In genomic region chr7:142477079-142477651, GRCh38 we compare ENCODE assay signal across 17 cellular contexts.
DNase-seq lines count a peak whose midpoint lies in the region; ATAC-seq, FAIRE-seq and TF ChIP-seq lines count a peak whose summit lies in the region.
"Had no signal": no experiment of that assay in that cellular context is flagged by ENCODE, and none has a peak within 500 bp of the region (broad histone marks: within the 10 kb centered on the region; RNA-seq: fewer than 3 reads in every experiment).

No MANE protein-coding gene starts in this region.

- H4K20me1 ChIP-seq in IMR-90 (ENCODE audit: insufficient read depth, low read length) (no peaks in the 10 kb centered on the region), astrocyte (ENCODE audit: insufficient read depth, low read length) (no peaks in the 10 kb centered on the region)

- H3K9me3 ChIP-seq in IMR-90 (ENCODE audit: control insufficient read depth, insufficient read depth, low read length) (no peaks in the 10 kb centered on the region), astrocyte (ENCODE audit: insufficient read depth, low read depth, low read length) (no peaks in the 10 kb centered on the region)
- H3K9me3 ChIP-seq: mucosa of descending colon, right atrium auricular region, testis had no signal

- H4K8ac ChIP-seq in IMR-90 (ENCODE audit: low read depth in 2 of 2, low read length in 2 of 2): peak overlapping the region; percentile 27 to 55; a peak in 2 of 4 replicates

- H3K27ac Mint-ChIP-seq in activated CD4-positive, alpha-beta T cell treated with anti-CD3 and anti-CD28 coated beads, Interleukin-2, amount 10 ng/mL, durations not matched to agents 24 days and 14 days: peak overlapping the region; percentile 77
- H3K27ac Mint-ChIP-seq in astrocyte (ENCODE audit: unreplicated experiment) (no peak overlapping the region), osteocyte (ENCODE audit: unreplicated experiment) (peak overlapping the region; percentile 63)

- H3K4me3 ChIP-seq in IMR-90 (ENCODE audit: insufficient read depth, low read depth, low read length): no peak overlapping the region
- no peak overlapping the region for H3K4me3 ChIP-seq in astrocyte (ENCODE audit: insufficient read depth, low read depth, low read length)
- no peak overlapping the region for H3K4me3 ChIP-seq in H7 (ENCODE audit: insufficient read depth, low read depth, low read length)
- H3K4me3 ChIP-seq: A549, mucosa of descending colon, right atrium auricular region, testis had no signal

- H4K5ac ChIP-seq in IMR-90 (ENCODE audit: low read depth, low read length): peak overlapping the region; percentile 35; the same call in 1 of the 2 replicates

- H3K36me3 ChIP-seq in IMR-90 (ENCODE audit: control insufficient read depth, insufficient read depth, low read length) (no peaks in the 10 kb centered on the region), astrocyte (ENCODE audit: insufficient read depth, low read length) (no peaks in the 10 kb centered on the region), H7 (replicated peaks; ENCODE audit: control insufficient read depth, insufficient read depth, low read length) (no peaks in the 10 kb centered on the region)
- H3K36me3 ChIP-seq: right atrium auricular region had no signal

- H2AK5ac ChIP-seq in IMR-90 (ENCODE audit: low read depth, low read length): peak overlapping the region; percentile 59; the same call in 1 of the 2 replicates

- peaks cover 2% of the 10 kb centered on the region for H3K27me3 Mint-ChIP-seq in activated CD4-positive, alpha-beta T cell treated with anti-CD3 and anti-CD28 coated beads, Interleukin-2, amount 10 ng/mL, durations not matched to agents 24 days and 14 days
- H3K27me3 Mint-ChIP-seq in astrocyte (ENCODE audit: low read depth, unreplicated experiment) (no peaks in the 10 kb centered on the region), osteocyte (ENCODE audit: unreplicated experiment) (peaks cover 16% of the 10 kb centered on the region)

- DNase-seq in activated CD4-positive, alpha-beta T cell treated with anti-CD3 and anti-CD28 coated beads, Interleukin-2, amount 10 ng/mL, durations not matched to agents 24 days and 14 days: no peak
- DNase-seq in activated CD4-positive, alpha-beta T cell treated with anti-CD3 and anti-CD28 coated beads for 48 hours: no peak
- DNase-seq in IMR-90 (peak; percentile 27), astrocyte (ENCODE audit: low read depth) (peak; percentile 72), osteocyte (ENCODE audit: extremely low spot score, unreplicated experiment) (no peak), GM10266 (ENCODE audit: extremely low spot score) (no peak), D341Med (ENCODE audit: low spot score) (no peak), H7 (no peak)
- DNase-seq: cerebellar nuclear complex, KG1, mucosa of descending colon, SW 1271, testis had no signal

- H3K4me2 ChIP-seq in IMR-90 (ENCODE audit: low read depth, low read length): no peak overlapping the region; the same call in 1 of the 2 replicates
- H3K4me2 ChIP-seq in astrocyte (ENCODE audit: low read length): peak overlapping the region; percentile 58
- H3K4me2 ChIP-seq: A549 had no signal

- POLR2A ChIA-PET in IMR-90 (lab: Charles Lee; ENCODE audit: unreplicated experiment): no interaction called here

- H2BK5ac ChIP-seq in IMR-90 (ENCODE audit: low read depth, low read length, poor library complexity, severe bottlenecking): no peak overlapping the region

- H3K9me1 ChIP-seq in IMR-90 (ENCODE audit: insufficient read depth, low read length): peaks cover 8% of the 10 kb centered on the region

- TF ChIP-seq RAD21 in IMR-90 (IDR thresholded peaks at IDR 0.05; ENCODE audit: low read length): no peak

- peaks cover 29% of the 10 kb centered on the region for H3K4me1 Mint-ChIP-seq in activated CD4-positive, alpha-beta T cell treated with anti-CD3 and anti-CD28 coated beads, Interleukin-2, amount 10 ng/mL, durations not matched to agents 24 days and 14 days
- peaks cover 12% of the 10 kb centered on the region for H3K4me1 Mint-ChIP-seq in astrocyte (ENCODE audit: low read depth, unreplicated experiment)
- H3K4me1 Mint-ChIP-seq in osteocyte (ENCODE audit: unreplicated experiment): peaks cover 40% of the 10 kb centered on the region

- CTCF ChIA-PET in IMR-90 (lab: Yijun Ruan, JAX): interaction anchor here (0.6 to 1.6 kb wide), 5 partner anchors 21 to 941 kb away, joined by 3 to 6 read pairs (median 3); no protein-coding TSS in a partner anchor

- TF ChIP-seq CTCF in IMR-90 (conservative IDR thresholded peaks at IDR 0.05; ENCODE audit: low read depth, low read length): no peak
- no peak for TF ChIP-seq CTCF in astrocyte (IDR thresholded peaks at IDR 0.05; ENCODE audit: insufficient read depth, low read depth, low read length)
- TF ChIP-seq CTCF in osteocyte (IDR thresholded peaks at IDR 0.05): no peak
- no peak for TF ChIP-seq CTCF in GM10266 (IDR thresholded peaks at IDR 0.05; ENCODE audit: control insufficient read depth, insufficient read depth, low read depth, missing control alignments)

- peak overlapping the region; percentile 61; the same call in 1 of the 2 replicates for H3K18ac ChIP-seq in IMR-90 (ENCODE audit: low read depth, low read length)

- peak overlapping the region; percentile 90; the same call in 2 of the 3 replicates for H2BK15ac ChIP-seq in IMR-90 (ENCODE audit: low read depth, low read length)

- no peaks in the 10 kb centered on the region for H3K79me1 ChIP-seq in IMR-90 (ENCODE audit: low read depth in 1 of 2, low read length in 2 of 2)

- H2BK120ac ChIP-seq in IMR-90 (ENCODE audit: low read depth, low read length): peak overlapping the region; percentile 62; the same call in 1 of the 2 replicates

- H3K27me3 ChIP-seq in IMR-90 (ENCODE audit: control insufficient read depth, insufficient read depth, low read length): no peaks in the 10 kb centered on the region
- H3K27me3 ChIP-seq in astrocyte (ENCODE audit: insufficient read depth, low read length): no peaks in the 10 kb centered on the region
- no peaks in the 10 kb centered on the region for H3K27me3 ChIP-seq in H7 (ENCODE audit: control insufficient read depth, insufficient read depth, low read length)
- H3K27me3 ChIP-seq: right atrium auricular region, testis had no signal

- H4K91ac ChIP-seq in IMR-90 (ENCODE audit: insufficient read depth, low read depth, low read length): peak overlapping the region; percentile 41

- peak overlapping the region; percentile 48; the same call in 1 of the 2 replicates for H3K23ac ChIP-seq in IMR-90 (ENCODE audit: low read depth, low read length)

- 50% methylated on average over 1 of the region's 3 CpGs; no CpG with 5 or more reads in 1 of the 2 experiments for WGBS in IMR-90 (ENCODE audit: extremely low coverage in 2 of 2, insufficient read length in 1 of 2), 2 experiments

- intact Hi-C loops in activated CD4-positive, alpha-beta T cell treated with anti-CD3 and anti-CD28 coated beads, Interleukin-2, amount 10 ng/mL, durations not matched to agents 24 days and 14 days (cut with micrococcal nuclease): no loop called here
- intact Hi-C loops in IMR-90 (cut with micrococcal nuclease): no loop called here

- H3K56ac ChIP-seq in IMR-90 (ENCODE audit: extremely low read depth, insufficient read depth, low read length): no peak overlapping the region

- TF ChIP-seq POLR2A in IMR-90 (IDR thresholded peaks at IDR 0.05; ENCODE audit: low read depth, low read length): no peak

- no peak overlapping the region for H2AK9ac ChIP-seq in IMR-90 (replicated peaks; ENCODE audit: low read depth, low read length, poor library complexity)

- H3K36me3 Mint-ChIP-seq in activated CD4-positive, alpha-beta T cell treated with anti-CD3 and anti-CD28 coated beads, Interleukin-2, amount 10 ng/mL, durations not matched to agents 24 days and 14 days (ENCODE audit: low read depth): no peaks in the 10 kb centered on the region
- H3K36me3 Mint-ChIP-seq in astrocyte (ENCODE audit: low read depth, unreplicated experiment): no peaks in the 10 kb centered on the region
- H3K36me3 Mint-ChIP-seq in osteocyte (ENCODE audit: unreplicated experiment): no peaks in the 10 kb centered on the region

- H2BK20ac ChIP-seq in IMR-90 (ENCODE audit: low read depth, low read length): peak overlapping the region; percentile 75

- H2AFZ ChIP-seq in IMR-90 (replicated peaks; ENCODE audit: low read length, poor library complexity): peak overlapping the region; percentile 60
- no peak overlapping the region for H2AFZ ChIP-seq in astrocyte (ENCODE audit: low read depth, low read length)

- H3K4ac ChIP-seq in IMR-90 (ENCODE audit: low read depth, low read length): peak overlapping the region; percentile 64

- H3K27ac ChIP-seq in IMR-90 (ENCODE audit: insufficient read depth, low read length) (no peak overlapping the region), astrocyte (ENCODE audit: low read depth, low read length) (no peak overlapping the region)
- H3K27ac ChIP-seq: A549, right atrium auricular region, testis had no signal

- in situ Hi-C loops in IMR-90 (cut with MboI; ENCODE audit: low sequenced_read_pairs): no loop called here

- peak overlapping the region; percentile 57 for H3K4me3 Mint-ChIP-seq in activated CD4-positive, alpha-beta T cell treated with anti-CD3 and anti-CD28 coated beads, Interleukin-2, amount 10 ng/mL, durations not matched to agents 24 days and 14 days
- H3K4me3 Mint-ChIP-seq in astrocyte (ENCODE audit: unreplicated experiment): no peak overlapping the region
- no peak overlapping the region for H3K4me3 Mint-ChIP-seq in osteocyte (ENCODE audit: unreplicated experiment)

- peak overlapping the region; percentile 87; the same call in 1 of the 2 replicates for H3K14ac ChIP-seq in IMR-90 (replicated peaks; ENCODE audit: low read depth, low read length)

- no peak for ATAC-seq in IMR-90 (ENCODE audit: low read depth)
- ATAC-seq: A549, esophagus mucosa, mucosa of descending colon had no signal

- H3K9me3 Mint-ChIP-seq in activated CD4-positive, alpha-beta T cell treated with anti-CD3 and anti-CD28 coated beads, Interleukin-2, amount 10 ng/mL, durations not matched to agents 24 days and 14 days: no peaks in the 10 kb centered on the region
- H3K9me3 Mint-ChIP-seq in astrocyte (ENCODE audit: unreplicated experiment): no peaks in the 10 kb centered on the region
- H3K9me3 Mint-ChIP-seq in osteocyte (ENCODE audit: unreplicated experiment): no peaks in the 10 kb centered on the region

- H3K79me2 ChIP-seq in astrocyte (ENCODE audit: insufficient read depth, low read length): no peaks in the 10 kb centered on the region

- H3K9ac ChIP-seq in IMR-90 (ENCODE audit: low read depth, low read length): no peak overlapping the region
- no peak overlapping the region for H3K9ac ChIP-seq in astrocyte (ENCODE audit: low read length)

- dilution Hi-C loops in IMR-90 (cut with HindIII; ENCODE audit: low sequenced_read_pairs, unreplicated experiment): no loop called here

- H3K4me1 ChIP-seq in IMR-90 (ENCODE audit: control insufficient read depth, insufficient read depth, low read length) (peaks cover 15% of the 10 kb centered on the region), astrocyte (ENCODE audit: insufficient read depth, low read length) (peaks cover 8% of the 10 kb centered on the region)
- H3K4me1 ChIP-seq: A549, right atrium auricular region, testis had no signal

- no peak for FAIRE-seq in astrocyte (lab: Jason Lieb, UNC)
- FAIRE-seq: A549, GM18507 had no signal

- BruUV-seq in IMR-90 (replicated peaks; lab: Mats Ljungman, UMichigan): no TSS peak

TF ChIP-seq in IMR-90, 13 proteins besides CTCF, POLR2A, EP300 and RAD21 (continues in another document):
- TF ChIP-seq SMC3 (IDR thresholded peaks at IDR 0.05; ENCODE audit: low read depth, low read length) (no peak), RFX5 (IDR thresholded peaks at IDR 0.05; ENCODE audit: low read depth, low read length) (no peak)

Comparison
In these comparisons a context has a peak if more than half of its experiments do, and no peak if none do; other contexts are left out.
1. DNase-seq: peak in IMR-90 (single experiment) and astrocyte (single experiment); none in activated CD4-positive, alpha-beta T cell treated with anti-CD3 and anti-CD28 coated beads, Interleukin-2, amount 10 ng/mL, durations not matched to agents 24 days and 14 days (single experiment), activated CD4-positive, alpha-beta T cell treated with anti-CD3 and anti-CD28 coated beads for 48 hours (single experiment), osteocyte (single experiment), GM10266 (single experiment), D341Med (single experiment) and H7 (single experiment).